25 cellular contexts compared by ENCODE assay signal in genomic region chr5:176881021-176881749, GRCh38. TPM values are rescaled to one million over a fixed set of nuclear protein-coding genes. Genes with fewer than 3 reads are reported as not detected.
"Had no signal": no experiment of that assay in that cellular context is flagged by ENCODE, and none has a peak within 500 bp of the region (broad histone marks: within the 10 kb centered on the region; RNA-seq: fewer than 3 reads in every experiment).

No MANE protein-coding gene starts in this region.

- H3K27ac Mint-ChIP-seq: effector memory CD8-positive, alpha-beta T cell; naive thymus-derived CD4-positive, alpha-beta T cell; nephron progenitor cell; stimulated activated memory B cell treated with anti-CD40 and anti-IgM and Interleukin-4, amounts not matched to agents 10 μg/mL and 1 μg/mL and 100 μg/mL, for 72 hours had no signal

- H3K4me3 ChIP-seq: esophagus squamous epithelium, ovary, psoas muscle, sigmoid colon, suprapubic skin, transverse colon had no signal

- H3K4me1 ChIP-seq: esophagus squamous epithelium, psoas muscle, sigmoid colon, suprapubic skin, transverse colon had no signal

- H3K27me3 ChIP-seq: ovary had no signal

- ATAC-seq: effector memory CD8-positive, alpha-beta T cell; left lobe of liver; naive thymus-derived CD4-positive, alpha-beta T cell; psoas muscle; stimulated activated naive CD8-positive, alpha-beta T cell treated with anti-CD3 and anti-CD28 coated beads, Interleukin-15, Interleukin-2, amounts not matched to agents 100 U/mL and 50 U/mL, for 24 hours had no signal

- DNase-seq: cerebellar nuclear complex; cortex of kidney; effector memory CD8-positive, alpha-beta T cell; erythroblast; esophagus squamous epithelium; foreskin melanocyte; glutamatergic neuron; mammary epithelial cell; mesendoderm; midbrain; naive thymus-derived CD4-positive, alpha-beta T cell; nephron progenitor cell; nucleus accumbens; ovary; psoas muscle; sigmoid colon; stimulated activated CD4-positive, alpha-beta T cell treated with anti-CD3 and anti-CD28 coated beads, Interleukin-4, amount 100 ng/mL, for 4 hours; stimulated activated naive CD8-positive, alpha-beta T cell treated with anti-CD3 and anti-CD28 coated beads, Interleukin-15, Interleukin-2, amounts not matched to agents 100 U/mL and 50 U/mL, for 24 hours; transverse colon had no signal

- H3K36me3 ChIP-seq: esophagus squamous epithelium, ovary, sigmoid colon, suprapubic skin, transverse colon had no signal

- H3K9me3 ChIP-seq: esophagus squamous epithelium, ovary, psoas muscle, sigmoid colon, suprapubic skin, transverse colon had no signal

- H3K27ac ChIP-seq: esophagus squamous epithelium, ovary, psoas muscle, sigmoid colon, suprapubic skin, transverse colon had no signal

- FAIRE-seq: endometrium, keratinocyte had no signal

- H3K36me3 Mint-ChIP-seq: naive thymus-derived CD4-positive, alpha-beta T cell; stimulated activated memory B cell treated with anti-CD40 and anti-IgM and Interleukin-4, amounts not matched to agents 10 μg/mL and 1 μg/mL and 100 μg/mL, for 72 hours had no signal

- H3K4me3 Mint-ChIP-seq: effector memory CD8-positive, alpha-beta T cell; naive thymus-derived CD4-positive, alpha-beta T cell; nephron progenitor cell; stimulated activated memory B cell treated with anti-CD40 and anti-IgM and Interleukin-4, amounts not matched to agents 10 μg/mL and 1 μg/mL and 100 μg/mL, for 72 hours had no signal

- H3K9me3 Mint-ChIP-seq: effector memory CD8-positive, alpha-beta T cell; naive thymus-derived CD4-positive, alpha-beta T cell; nephron progenitor cell; stimulated activated memory B cell treated with anti-CD40 and anti-IgM and Interleukin-4, amounts not matched to agents 10 μg/mL and 1 μg/mL and 100 μg/mL, for 72 hours had no signal

RNA-seq across cellular contexts. Expression of gene HK3, which starts 18.0 kb away (rescaled TPM):
- total RNA-seq: dermis microvascular lymphatic vessel endothelial cell, mammary epithelial cell had no signal
- polyA plus RNA-seq: keratinocyte had no signal
